Comparison of ENCODE assay signal across 8 cellular contexts in genomic region chr15:94230886-94231727, GRCh38. TPM values are rescaled to one million over a fixed set of nuclear protein-coding genes. Genes with fewer than 3 reads are reported as not detected.
A peak's percentile ranks its signal among the peaks of the same experiment; 100 is the strongest.
DNase-seq lines count a peak whose midpoint lies in the region; ATAC-seq lines count a peak whose summit lies in the region.

MCTP2 (plus strand) TSS chr15:94231561; CDS start chr15:94298266, 66,705 bp downstream.

- peaks cover 9% of the 10 kb centered on the region for H3K36me3 Mint-ChIP-seq in activated CD4-positive, alpha-beta T cell treated with anti-CD3 and anti-CD28 coated beads, Interleukin-2, amount 10 ng/mL, durations not matched to agents 7 days and 5 days (ENCODE audit: low read depth)

- WGBS in mesodermal cell (ENCODE audit: insufficient coverage in 2 of 2), 2 experiments, result 1 to 3% methylated on average over 40 to 42 of the region's 66 CpGs

- H3K27ac Mint-ChIP-seq in activated CD4-positive, alpha-beta T cell treated with anti-CD3 and anti-CD28 coated beads, Interleukin-2, amount 10 ng/mL, durations not matched to agents 7 days and 5 days, result peak within 1 kb of the TSS; percentile 97

- H3K4me3 ChIP-seq in mesodermal cell (ENCODE audit: extremely low read depth, insufficient read depth, low read length, poor library complexity, severe bottlenecking), result peak within 1 kb of the TSS; percentile 46

- DNase-seq in NCI-H226, result peak; percentile 93
- DNase-seq in activated CD4-positive, alpha-beta T cell treated with anti-CD3 and anti-CD28 coated beads, Interleukin-2, amount 10 ng/mL, durations not matched to agents 7 days and 5 days, result peak; percentile 84
- peak; percentile 69 for DNase-seq in effector CD8-positive, alpha-beta T cell (lab: John Stamatoyannopoulos, UW)
- DNase-seq in stimulated activated CD8-positive, alpha-beta memory T cell treated with anti-CD3 and anti-CD28 coated beads, Interleukin-4, amount 100 ng/mL, for 48 hours, result peak; percentile 89
- no peak for DNase-seq in NCI-H187 treated with DMSO at 0.1 percent for 48 hours (lab: John Stamatoyannopoulos, UW)

- peaks cover 2% of the 10 kb centered on the region for H3K27me3 Mint-ChIP-seq in activated CD4-positive, alpha-beta T cell treated with anti-CD3 and anti-CD28 coated beads, Interleukin-2, amount 10 ng/mL, durations not matched to agents 7 days and 5 days

- no peaks in the 10 kb centered on the region for H3K4me1 ChIP-seq in mesodermal cell (ENCODE audit: control insufficient read depth, insufficient read depth, low read length, poor library complexity, severe bottlenecking)

- no peaks in the 10 kb centered on the region for H3K9me3 ChIP-seq in mesodermal cell (ENCODE audit: control insufficient read depth, low read length)

- ATAC-seq in GM18511 (IDR thresholded peaks at IDR 0.05; ENCODE audit: unreplicated experiment) (peak; percentile 76), HG02943 (IDR thresholded peaks at IDR 0.05; ENCODE audit: low read depth, unreplicated experiment) (peak; percentile 63)

- no peaks in the 10 kb centered on the region for H3K9me3 Mint-ChIP-seq in activated CD4-positive, alpha-beta T cell treated with anti-CD3 and anti-CD28 coated beads, Interleukin-2, amount 10 ng/mL, durations not matched to agents 7 days and 5 days

- CTCF ChIA-PET in activated CD4-positive, alpha-beta T cell treated with anti-CD3 and anti-CD28 coated beads, Interleukin-2, amount 10 ng/mL, durations not matched to agents 7 days and 5 days (lab: Charles Lee), result interaction anchor here (0.9 to 2.8 kb wide), 7 partner anchors 21 to 93 kb away, joined by 3 to 11 read pairs (median 8); no protein-coding TSS in a partner anchor

- POLR2A ChIA-PET in activated CD4-positive, alpha-beta T cell treated with anti-CD3 and anti-CD28 coated beads, Interleukin-2, amount 10 ng/mL, durations not matched to agents 7 days and 5 days (lab: Charles Lee), result interaction anchor here (1.5 kb wide), 1 partner anchor 94 kb away, joined by 4 read pairs; no protein-coding TSS in a partner anchor

- no peak within 1 kb of the TSS for H3K27ac ChIP-seq in mesodermal cell (ENCODE audit: low read depth, low read length, severe bottlenecking)

- H3K36me3 ChIP-seq in mesodermal cell (ENCODE audit: control insufficient read depth, insufficient read depth, low read length), result no peaks in the 10 kb centered on the region

- peak within 1 kb of the TSS; percentile 90 for H3K4me3 Mint-ChIP-seq in activated CD4-positive, alpha-beta T cell treated with anti-CD3 and anti-CD28 coated beads, Interleukin-2, amount 10 ng/mL, durations not matched to agents 7 days and 5 days

- peaks cover 65% of the 10 kb centered on the region for H3K4me1 Mint-ChIP-seq in activated CD4-positive, alpha-beta T cell treated with anti-CD3 and anti-CD28 coated beads, Interleukin-2, amount 10 ng/mL, durations not matched to agents 7 days and 5 days

RNA-seq across cellular contexts. Expression of gene MCTP2, which starts in this region (rescaled TPM):
- 10 to 100 TPM; 17.0 to 17.2 TPM for total RNA-seq in activated CD4-positive, alpha-beta T cell treated with anti-CD3 and anti-CD28 coated beads, Interleukin-2, amount 10 ng/mL, durations not matched to agents 7 days and 5 days
- polyA plus RNA-seq in mesodermal cell (2013, experiment 1 of 2), result 0.63 TPM
- polyA plus RNA-seq in mesodermal cell (2013, experiment 2 of 2), result 0.66 TPM
